In the genomic region with DNA sequence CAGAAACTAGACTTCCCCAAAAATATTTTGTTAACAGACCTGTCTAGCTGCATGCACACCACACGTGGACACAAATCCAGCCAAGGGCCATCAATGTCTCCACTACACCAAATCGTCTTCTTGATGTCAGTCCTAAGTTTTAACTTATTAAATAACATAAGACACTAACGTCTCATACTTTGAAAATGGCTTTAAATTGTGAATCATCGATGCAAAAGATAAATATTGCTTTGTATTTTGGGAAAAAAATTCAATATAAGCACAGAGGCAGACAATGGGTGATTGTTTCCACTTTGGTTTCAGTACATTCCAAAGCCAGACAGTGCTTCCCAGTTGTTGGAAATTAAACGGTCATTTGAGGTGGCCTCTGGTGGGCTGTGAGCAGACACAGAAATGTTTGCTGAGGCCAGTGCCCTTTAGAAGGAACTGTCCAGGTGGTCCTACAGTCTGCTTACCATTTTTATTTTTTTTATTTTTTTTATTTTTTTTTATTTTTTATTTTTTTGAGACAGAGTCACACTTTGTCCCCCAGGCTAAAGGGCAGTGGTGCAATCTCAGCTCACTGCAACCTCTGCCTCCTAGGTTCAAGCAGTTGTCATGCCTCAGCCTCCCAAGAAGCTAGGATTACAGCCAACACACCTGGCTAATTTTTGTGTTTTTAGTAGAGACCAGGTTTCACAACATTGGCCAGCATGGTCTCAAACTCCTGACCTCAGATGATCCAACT, we compare ENCODE assay signal across 1 cellular context.
A peak's percentile ranks its signal among the peaks of the same experiment; 100 is the strongest.
TF ChIP-seq lines count a peak whose summit lies in the region.

No MANE protein-coding gene starts in this region.

TF ChIP-seq in GM12878, 131 proteins besides CTCF, POLR2A, EP300 and RAD21:
- TF ChIP-seq IKZF2 (IDR thresholded peaks at IDR 0.05) (0 out of 4 replicates have a peak, but pooled peaks of 1 of the 2 experiments have one; percentile 13), CREB1 (IDR thresholded peaks at IDR 0.05; ENCODE audit: low read depth) (no peak), SIN3A (IDR thresholded peaks at IDR 0.05; ENCODE audit: low read depth, low read length) (no peak)
